1 cellular context compared by ENCODE assay signal in the genomic region with DNA sequence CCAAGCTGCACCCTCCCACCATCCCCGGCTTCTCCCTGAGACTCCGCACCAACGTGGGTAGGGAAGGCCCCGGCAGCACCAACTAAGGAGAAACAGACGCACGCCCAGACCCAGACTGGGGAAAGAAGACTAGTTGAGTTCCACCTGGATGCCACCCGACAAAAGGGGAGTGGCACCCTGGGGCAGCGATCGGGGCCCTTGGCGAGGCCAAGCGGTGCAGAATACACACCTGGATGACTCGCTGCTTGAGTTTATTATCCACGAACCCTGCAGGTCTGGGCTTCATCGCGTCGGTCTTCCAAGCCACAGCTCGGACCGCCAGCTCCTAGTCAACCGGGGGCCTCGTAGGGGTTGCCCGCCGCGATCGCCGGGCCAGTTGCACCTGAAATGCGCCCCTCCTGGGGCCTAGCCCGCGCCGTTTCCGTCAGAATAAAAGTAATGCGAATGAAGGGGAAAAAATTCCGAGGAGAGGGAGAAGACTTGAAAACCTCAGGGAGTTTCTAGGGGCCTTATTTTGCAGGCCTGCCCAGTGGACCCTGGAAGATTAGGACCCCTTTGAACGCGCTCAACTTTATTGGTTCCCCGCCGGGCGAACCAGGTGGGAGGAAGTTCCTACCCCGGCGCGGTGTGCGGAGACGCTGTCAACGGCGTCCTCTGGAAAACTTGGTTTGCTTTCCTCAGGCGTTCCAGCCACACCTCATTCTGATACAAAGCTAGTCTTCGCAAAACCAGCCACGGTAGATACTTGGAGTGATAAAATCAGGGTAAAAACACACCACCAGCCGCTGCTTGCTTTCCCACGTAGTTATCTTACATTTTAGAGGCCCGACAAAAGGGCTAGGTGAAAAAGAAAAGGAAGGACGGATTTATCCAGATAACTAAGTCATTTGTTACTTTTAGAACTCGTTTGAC.
A peak's percentile ranks its signal among the peaks of the same experiment; 100 is the strongest.
TF ChIP-seq lines count a peak whose summit lies in the region.

TSS of gene NVL (minus strand) at position 331 of the 912 bp plus-strand sequence. CDS start at position 286, 45 bp downstream.

TF ChIP-seq in GM12878, 131 proteins besides CTCF, POLR2A, EP300 and RAD21 (continued from another document):
- TF ChIP-seq GATAD2B (conservative IDR thresholded peaks at IDR 0.05; ENCODE audit: low read depth), result peak; percentile 16; the same call in 1 of the 2 replicates
- no peak; the same call in 1 of the 2 replicates for TF ChIP-seq JUNB (IDR thresholded peaks at IDR 0.05)
- no peak; a peak in 1 of 4 replicates for TF ChIP-seq BHLHE40 (IDR thresholded peaks at IDR 0.05; ENCODE audit: borderline replicate concordance in 1 of 2, low read depth in 2 of 2, low read length in 1 of 2)
- peak; percentile 64; the same call in 1 of the 2 replicates for TF ChIP-seq SPI1 (IDR thresholded peaks at IDR 0.05; ENCODE audit: borderline replicate concordance, insufficient read depth, low read depth, low read length)
- no peak for TF ChIP-seq ZSCAN29 (IDR thresholded peaks at IDR 0.05)
- TF ChIP-seq HSF1 (IDR thresholded peaks at IDR 0.05; ENCODE audit: low read depth, low read length), result no peak
- peak; percentile 93; the same call in 1 of the 2 replicates for TF ChIP-seq RB1 (IDR thresholded peaks at IDR 0.05; ENCODE audit: borderline replicate concordance)
- peak; percentile 99 for TF ChIP-seq MYB (IDR thresholded peaks at IDR 0.05; ENCODE audit: borderline replicate concordance, low read depth, low read length)
- TF ChIP-seq TAF1 (IDR thresholded peaks at IDR 0.05; ENCODE audit: borderline replicate concordance, low read depth, low read length), result peak; percentile 76
- TF ChIP-seq WRNIP1 (IDR thresholded peaks at IDR 0.05; ENCODE audit: borderline replicate concordance, low read depth, low read length), result peak; percentile 77; the same call in 1 of the 2 replicates
- TF ChIP-seq TCF3 (IDR thresholded peaks at IDR 0.05; ENCODE audit: borderline replicate concordance, insufficient read depth, low read depth, low read length), result no peak
- TF ChIP-seq MTA3 (IDR thresholded peaks at IDR 0.05; ENCODE audit: borderline replicate concordance, low read length), result no peak
- TF ChIP-seq KDM1A (IDR thresholded peaks at IDR 0.05; ENCODE audit: borderline replicate concordance), result no peak
- TF ChIP-seq LARP7 (IDR thresholded peaks at IDR 0.05), result 0 out of 2 replicates have a peak, but pooled peaks have one; percentile 49
- no peak for TF ChIP-seq ZBED1 (IDR thresholded peaks at IDR 0.05; ENCODE audit: borderline replicate concordance)
- TF ChIP-seq USF2 (IDR thresholded peaks at IDR 0.05; ENCODE audit: borderline replicate concordance, low read depth, low read length), result no peak
- TF ChIP-seq CREB1 (IDR thresholded peaks at IDR 0.05; ENCODE audit: low read depth), result peak; percentile 38; the same call in 1 of the 2 replicates
- no peak for TF ChIP-seq CREM (IDR thresholded peaks at IDR 0.05; ENCODE audit: low read depth)
- no peak for TF ChIP-seq ZNF622 (IDR thresholded peaks at IDR 0.05)
- TF ChIP-seq, protein P1, sequence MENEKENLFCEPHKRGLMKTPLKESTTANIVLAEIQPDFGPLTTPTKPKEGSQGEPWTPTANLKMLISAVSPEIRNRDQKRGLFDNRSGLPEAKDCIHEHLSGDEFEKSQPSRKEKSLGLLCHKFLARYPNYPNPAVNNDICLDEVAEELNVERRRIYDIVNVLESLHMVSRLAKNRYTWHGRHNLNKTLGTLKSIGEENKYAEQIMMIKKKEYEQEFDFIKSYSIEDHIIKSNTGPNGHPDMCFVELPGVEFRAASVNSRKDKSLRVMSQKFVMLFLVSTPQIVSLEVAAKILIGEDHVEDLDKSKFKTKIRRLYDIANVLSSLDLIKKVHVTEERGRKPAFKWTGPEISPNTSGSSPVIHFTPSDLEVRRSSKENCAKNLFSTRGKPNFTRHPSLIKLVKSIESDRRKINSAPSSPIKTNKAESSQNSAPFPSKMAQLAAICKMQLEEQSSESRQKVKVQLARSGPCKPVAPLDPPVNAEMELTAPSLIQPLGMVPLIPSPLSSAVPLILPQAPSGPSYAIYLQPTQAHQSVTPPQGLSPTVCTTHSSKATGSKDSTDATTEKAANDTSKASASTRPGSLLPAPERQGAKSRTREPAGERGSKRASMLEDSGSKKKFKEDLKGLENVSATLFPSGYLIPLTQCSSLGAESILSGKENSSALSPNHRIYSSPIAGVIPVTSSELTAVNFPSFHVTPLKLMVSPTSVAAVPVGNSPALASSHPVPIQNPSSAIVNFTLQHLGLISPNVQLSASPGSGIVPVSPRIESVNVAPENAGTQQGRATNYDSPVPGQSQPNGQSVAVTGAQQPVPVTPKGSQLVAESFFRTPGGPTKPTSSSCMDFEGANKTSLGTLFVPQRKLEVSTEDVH (IDR thresholded peaks at IDR 0.05; ENCODE audit: low read depth, partially characterized antibody), result peak; percentile 59
- TF ChIP-seq E2F4 (IDR thresholded peaks at IDR 0.05; ENCODE audit: low read depth, low read length), result no peak
- 0 out of 2 replicates have a peak, but pooled peaks have one; percentile 8 for TF ChIP-seq MEF2A (IDR thresholded peaks at IDR 0.05; ENCODE audit: insufficient read depth, low read depth, low read length)
- peak; percentile 65 for TF ChIP-seq HDAC6 (IDR thresholded peaks at IDR 0.05; ENCODE audit: unreplicated experiment)
- TF ChIP-seq, protein P2, sequence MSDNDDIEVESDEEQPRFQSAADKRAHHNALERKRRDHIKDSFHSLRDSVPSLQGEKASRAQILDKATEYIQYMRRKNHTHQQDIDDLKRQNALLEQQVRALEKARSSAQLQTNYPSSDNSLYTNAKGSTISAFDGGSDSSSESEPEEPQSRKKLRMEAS (IDR thresholded peaks at IDR 0.05; ENCODE audit: low read depth, low read length), result peak; percentile 57; the same call in 1 of the 2 replicates
- TF ChIP-seq ATF7 (IDR thresholded peaks at IDR 0.05; ENCODE audit: low read depth), result peak; percentile 51
- peak; percentile 83 for TF ChIP-seq YY1 (IDR thresholded peaks at IDR 0.05; ENCODE audit: low read depth, low read length)
- TF ChIP-seq NFYA (IDR thresholded peaks at IDR 0.05; ENCODE audit: borderline replicate concordance, low read depth, low read length), result no peak
